1 cellular context compared by ENCODE assay signal in the genomic region with DNA sequence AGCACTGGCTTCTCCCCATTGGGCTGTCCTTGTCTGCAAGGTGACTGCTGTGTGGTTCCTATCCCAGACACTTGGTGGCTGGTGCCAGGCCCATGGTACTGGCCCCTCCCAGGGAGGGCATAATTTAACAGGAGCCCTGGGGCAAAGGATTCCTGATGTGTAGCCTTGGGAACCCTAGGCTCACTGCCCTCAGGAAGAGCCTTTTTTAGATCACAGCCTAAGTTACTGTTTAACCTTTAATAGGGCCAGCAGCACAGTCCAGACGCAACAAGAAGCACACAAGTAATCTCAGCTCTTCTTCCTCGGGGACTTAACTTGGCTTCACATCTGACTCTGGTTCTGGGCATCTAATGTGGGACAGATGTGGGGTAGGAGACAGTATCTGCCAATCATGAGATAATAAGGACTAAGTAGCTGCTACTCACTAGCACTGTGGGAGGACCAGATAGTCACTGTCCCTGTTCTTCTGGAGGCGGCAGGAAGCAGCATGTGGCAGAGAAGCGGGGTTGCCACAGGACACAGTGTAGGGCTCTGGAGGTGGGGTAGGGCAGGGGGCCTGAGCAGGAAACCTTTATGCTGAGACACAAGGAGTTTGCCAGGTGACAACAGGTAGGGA.
TF ChIP-seq lines count a peak whose summit lies in the region.

No MANE protein-coding gene starts in this region.

TF ChIP-seq in SK-N-SH, 30 proteins besides CTCF, POLR2A, EP300 and RAD21 (continued from another document):
- TF ChIP-seq ELF1 (IDR thresholded peaks at IDR 0.05): no peak
- 0 out of 2 replicates have a peak, but pooled peaks have one; percentile 8 for TF ChIP-seq RCOR1 (IDR thresholded peaks at IDR 0.05; ENCODE audit: low read length)
- no peak for TF ChIP-seq YY1 (IDR thresholded peaks at IDR 0.05; ENCODE audit: low read depth)
- no peak for TF ChIP-seq FOXJ3 (CRISPR knock-in tag; IDR thresholded peaks at IDR 0.05)
- TF ChIP-seq FOXM1 (IDR thresholded peaks at IDR 0.05; ENCODE audit: low read depth): no peak
- no peak for TF ChIP-seq JUND (IDR thresholded peaks at IDR 0.05)
- TF ChIP-seq EZH2phosphoT487 (IDR thresholded peaks at IDR 0.05; ENCODE audit: borderline replicate concordance, low read depth): no peak
